19 cellular contexts compared by ENCODE assay signal in genomic region chr5:33233013-33233463, GRCh38.
"Had no signal": no experiment of that assay in that cellular context is flagged by ENCODE, and none has a peak within 500 bp of the region (broad histone marks: within the 10 kb centered on the region; RNA-seq: fewer than 3 reads in every experiment).

No MANE protein-coding gene starts in this region.

- H3K36me3 Mint-ChIP-seq: activated naive CD4-positive, alpha-beta T cell treated with anti-CD3 and anti-CD28 coated beads, Interleukin-2, amount 50 U/mL, for 24 hours; natural killer cell had no signal

- H3K9me3 Mint-ChIP-seq: activated naive CD4-positive, alpha-beta T cell treated with anti-CD3 and anti-CD28 coated beads, Interleukin-2, amount 50 U/mL, for 24 hours; dendritic cell treated with granulocyte-macrophage colony-stimulating factor and Interleukin-4, amounts not matched to agents 40 ng/mL and 50 ng/mL, for 4 days; effector memory CD8-positive, alpha-beta T cell; stimulated activated naive CD8-positive, alpha-beta T cell treated with anti-CD3 and anti-CD28 coated beads, Interleukin-15, amount 100 ng/mL, for 72 hours had no signal

- ATAC-seq: effector memory CD8-positive, alpha-beta T cell; foreskin keratinocyte; left lung; mucosa of descending colon; natural killer cell; stimulated activated naive CD8-positive, alpha-beta T cell treated with anti-CD3 and anti-CD28 coated beads, Interleukin-15, amount 100 ng/mL, for 72 hours had no signal

- H3K27me3 Mint-ChIP-seq: effector memory CD8-positive, alpha-beta T cell had no signal

- H3K4me3 ChIP-seq: left lung, mucosa of descending colon, testis had no signal

- H3K27ac Mint-ChIP-seq: activated naive CD4-positive, alpha-beta T cell treated with anti-CD3 and anti-CD28 coated beads, Interleukin-2, amount 50 U/mL, for 24 hours; dendritic cell treated with granulocyte-macrophage colony-stimulating factor and Interleukin-4, amounts not matched to agents 40 ng/mL and 50 ng/mL, for 4 days; effector memory CD8-positive, alpha-beta T cell; natural killer cell; stimulated activated naive CD8-positive, alpha-beta T cell treated with anti-CD3 and anti-CD28 coated beads, Interleukin-15, amount 100 ng/mL, for 72 hours had no signal

- DNase-seq: activated CD4-positive, alpha-beta T cell treated with anti-CD3 and anti-CD28 coated beads, Interleukin-2, amount 50 U/mL, for 1 hour; activated CD4-positive, CD25-positive, alpha-beta regulatory T cell; activated T-cell treated with anti-CD3 and anti-CD28 coated beads, Interleukin-2, amount 50 U/mL, for 1 hour; amniotic stem cell; cerebellar nuclear complex; effector memory CD8-positive, alpha-beta T cell; foreskin keratinocyte; head of caudate nucleus; left lung; mucosa of descending colon; natural killer cell; occipital lobe; stimulated activated CD4-positive, alpha-beta T cell treated with anti-CD3 and anti-CD28 coated beads, Interleukin-4, amount 100 ng/mL, for 1 hour; stimulated activated CD8-positive, alpha-beta memory T cell treated with anti-CD3 and anti-CD28 coated beads, Interleukin-4, amount 100 ng/mL, for 48 hours; stimulated activated naive CD8-positive, alpha-beta T cell treated with anti-CD3 and anti-CD28 coated beads, Interleukin-15, amount 100 ng/mL, for 72 hours; T-helper 2 cell; testis had no signal

- H3K4me3 Mint-ChIP-seq: activated naive CD4-positive, alpha-beta T cell treated with anti-CD3 and anti-CD28 coated beads, Interleukin-2, amount 50 U/mL, for 24 hours; dendritic cell treated with granulocyte-macrophage colony-stimulating factor and Interleukin-4, amounts not matched to agents 40 ng/mL and 50 ng/mL, for 4 days; effector memory CD8-positive, alpha-beta T cell; natural killer cell; stimulated activated naive CD8-positive, alpha-beta T cell treated with anti-CD3 and anti-CD28 coated beads, Interleukin-15, amount 100 ng/mL, for 72 hours had no signal
